Comparison of ENCODE assay signal across 15 cellular contexts in genomic region chr11:86249307-86250098, GRCh38. TPM values are rescaled to one million over a fixed set of nuclear protein-coding genes. Genes with fewer than 3 reads are reported as not detected.
DNase-seq lines count a peak whose midpoint lies in the region; ATAC-seq and TF ChIP-seq lines count a peak whose summit lies in the region.
"Had no signal": no experiment of that assay in that cellular context is flagged by ENCODE, and none has a peak within 500 bp of the region (broad histone marks: within the 10 kb centered on the region; RNA-seq: fewer than 3 reads in every experiment).

No MANE protein-coding gene starts in this region.

- peaks cover 33% of the 10 kb centered on the region for H3K36me3 Mint-ChIP-seq in activated CD4-positive, alpha-beta T cell treated with anti-CD3 and anti-CD28 coated beads, Interleukin-2, amount 10 ng/mL, durations not matched to agents 7 days and 5 days (ENCODE audit: low read depth)
- H3K36me3 Mint-ChIP-seq in activated T-helper 1 cell treated with anti-CD3 and anti-CD28 coated beads, Interleukin-12 subunit alpha, Interleukin-12 subunit beta, Interleukin-2, Interleukin-4 antibody, amounts not matched to agents 30 ng/mL and 10 ng/mL and 1 ng/mL, durations not matched to agents 14 hours and 24 hours and 36 hours (ENCODE audit: low read depth), result peaks cover 43% of the 10 kb centered on the region
- peaks cover 7% of the 10 kb centered on the region for H3K36me3 Mint-ChIP-seq in nephron (ENCODE audit: low read depth)
- H3K36me3 Mint-ChIP-seq in naive thymus-derived CD8-positive, alpha-beta T cell, result peaks cover 0 to 32% (median 0%) of the 10 kb centered on the region in 3 donors

- no peaks in the 10 kb centered on the region for H3K9me2 ChIP-seq in Loucy (replicated peaks; ENCODE audit: low read depth, low read length)

- H3K4me3 ChIP-seq in Loucy (ENCODE audit: low read length, poor library complexity, severe bottlenecking), result peak overlapping the region; percentile 93
- H3K4me3 ChIP-seq: uterus had no signal

- H3K79me2 ChIP-seq in Loucy (ENCODE audit: insufficient read depth, low read length), result peaks cover 93% of the 10 kb centered on the region

- peak overlapping the region; percentile 6 for H3K4me3 Mint-ChIP-seq in activated CD4-positive, alpha-beta T cell treated with anti-CD3 and anti-CD28 coated beads, Interleukin-2, amount 10 ng/mL, durations not matched to agents 7 days and 5 days
- no peak overlapping the region for H3K4me3 Mint-ChIP-seq in activated T-helper 1 cell treated with anti-CD3 and anti-CD28 coated beads, Interleukin-12 subunit alpha, Interleukin-12 subunit beta, Interleukin-2, Interleukin-4 antibody, amounts not matched to agents 30 ng/mL and 10 ng/mL and 1 ng/mL, durations not matched to agents 14 hours and 24 hours and 36 hours
- H3K4me3 Mint-ChIP-seq in nephron, result no peak overlapping the region
- peak overlapping the region in 2 of 10 donors; percentile 1 to 12 for H3K4me3 Mint-ChIP-seq in naive thymus-derived CD8-positive, alpha-beta T cell

- H3K4me2 ChIP-seq in Loucy (ENCODE audit: low read depth, low read length, poor library complexity, severe bottlenecking), result peak overlapping the region; percentile 96

- peak overlapping the region; percentile 98 for H3K9ac ChIP-seq in Loucy (ENCODE audit: low read depth, low read length, poor library complexity, severe bottlenecking)

- peaks cover 86% of the 10 kb centered on the region for H4K20me1 ChIP-seq in Loucy (ENCODE audit: insufficient read depth, low read length, poor library complexity, severe bottlenecking)

- no peaks in the 10 kb centered on the region for H3F3A ChIP-seq in Loucy (ENCODE audit: low read depth)

- intact Hi-C loops in activated T-helper 1 cell treated with anti-CD3 and anti-CD28 coated beads, Interleukin-12 subunit alpha, Interleukin-12 subunit beta, Interleukin-2, Interleukin-4 antibody, amounts not matched to agents 30 ng/mL and 10 ng/mL and 1 ng/mL, durations not matched to agents 14 hours and 24 hours and 36 hours (cut with micrococcal nuclease), result loop anchor here (2.0 to 10.0 kb wide), 2 partner anchors 17 to 555 kb away; partner anchors contain the start of gene PRSS23

- no peaks in the 10 kb centered on the region for H3K9me3 ChIP-seq in Loucy (ENCODE audit: insufficient read depth, low read depth, low read length)
- H3K9me3 ChIP-seq: uterus had no signal

- peaks cover 52% of the 10 kb centered on the region for H3K4me1 ChIP-seq in Loucy (ENCODE audit: insufficient read depth, low read length, poor library complexity, severe bottlenecking)

- H3K4me1 Mint-ChIP-seq in activated CD4-positive, alpha-beta T cell treated with anti-CD3 and anti-CD28 coated beads, Interleukin-2, amount 10 ng/mL, durations not matched to agents 7 days and 5 days, result peaks cover 51% of the 10 kb centered on the region
- peaks cover 59% of the 10 kb centered on the region for H3K4me1 Mint-ChIP-seq in activated T-helper 1 cell treated with anti-CD3 and anti-CD28 coated beads, Interleukin-12 subunit alpha, Interleukin-12 subunit beta, Interleukin-2, Interleukin-4 antibody, amounts not matched to agents 30 ng/mL and 10 ng/mL and 1 ng/mL, durations not matched to agents 14 hours and 24 hours and 36 hours (ENCODE audit: low read depth)
- H3K4me1 Mint-ChIP-seq in nephron, result peaks cover 31% of the 10 kb centered on the region
- peaks cover 21 to 51% (median 38%) of the 10 kb centered on the region in 4 donors for H3K4me1 Mint-ChIP-seq in naive thymus-derived CD8-positive, alpha-beta T cell

- no peaks in the 10 kb centered on the region for H3K27me3 Mint-ChIP-seq in activated CD4-positive, alpha-beta T cell treated with anti-CD3 and anti-CD28 coated beads, Interleukin-2, amount 10 ng/mL, durations not matched to agents 7 days and 5 days
- no peaks in the 10 kb centered on the region for H3K27me3 Mint-ChIP-seq in activated T-helper 1 cell treated with anti-CD3 and anti-CD28 coated beads, Interleukin-12 subunit alpha, Interleukin-12 subunit beta, Interleukin-2, Interleukin-4 antibody, amounts not matched to agents 30 ng/mL and 10 ng/mL and 1 ng/mL, durations not matched to agents 14 hours and 24 hours and 36 hours (ENCODE audit: insufficient read depth)
- no peaks in the 10 kb centered on the region for H3K27me3 Mint-ChIP-seq in nephron (ENCODE audit: low read depth)
- H3K27me3 Mint-ChIP-seq in naive thymus-derived CD8-positive, alpha-beta T cell, result no peaks in the 10 kb centered on the region

- H2AFZ ChIP-seq in Loucy (ENCODE audit: low read length), result no peak overlapping the region

- peaks cover 18% of the 10 kb centered on the region; the same call in 1 of the 2 replicates for H3K36me3 ChIP-seq in Loucy (ENCODE audit: insufficient read depth, low read length)
- H3K36me3 ChIP-seq: uterus had no signal

- CTCF ChIA-PET in activated CD4-positive, alpha-beta T cell treated with anti-CD3 and anti-CD28 coated beads, Interleukin-2, amount 10 ng/mL, durations not matched to agents 7 days and 5 days (lab: Charles Lee), result no interaction called here

- in situ Hi-C loops in ACHN (cut with HindIII; ENCODE audit: low pct_ligation_motif_present, low pct_unique_long_range_greater_than_20kb, low sequenced_read_pairs), result no loop called here

- H3K9me3 Mint-ChIP-seq in activated CD4-positive, alpha-beta T cell treated with anti-CD3 and anti-CD28 coated beads, Interleukin-2, amount 10 ng/mL, durations not matched to agents 7 days and 5 days, result no peaks in the 10 kb centered on the region
- no peaks in the 10 kb centered on the region for H3K9me3 Mint-ChIP-seq in activated T-helper 1 cell treated with anti-CD3 and anti-CD28 coated beads, Interleukin-12 subunit alpha, Interleukin-12 subunit beta, Interleukin-2, Interleukin-4 antibody, amounts not matched to agents 30 ng/mL and 10 ng/mL and 1 ng/mL, durations not matched to agents 14 hours and 24 hours and 36 hours
- no peaks in the 10 kb centered on the region for H3K9me3 Mint-ChIP-seq in nephron
- H3K9me3 Mint-ChIP-seq in naive thymus-derived CD8-positive, alpha-beta T cell, result no peaks in the 10 kb centered on the region

- no peak for TF ChIP-seq CTCF in Loucy (conservative IDR thresholded peaks at IDR 0.05; ENCODE audit: low read length)
- TF ChIP-seq CTCF in nephron (IDR thresholded peaks at IDR 0.05; ENCODE audit: unreplicated experiment in 3 of 3), result no peak

- no peak for ATAC-seq in naive thymus-derived CD8-positive, alpha-beta T cell

- no peak overlapping the region for H3K27ac Mint-ChIP-seq in activated CD4-positive, alpha-beta T cell treated with anti-CD3 and anti-CD28 coated beads, Interleukin-2, amount 10 ng/mL, durations not matched to agents 7 days and 5 days
- H3K27ac Mint-ChIP-seq in activated T-helper 1 cell treated with anti-CD3 and anti-CD28 coated beads, Interleukin-12 subunit alpha, Interleukin-12 subunit beta, Interleukin-2, Interleukin-4 antibody, amounts not matched to agents 30 ng/mL and 10 ng/mL and 1 ng/mL, durations not matched to agents 14 hours and 24 hours and 36 hours, result peak overlapping the region; percentile 40
- H3K27ac Mint-ChIP-seq in nephron, result peak overlapping the region in 2 of 3 experiments; percentile 14 to 34
- peak overlapping the region in 4 of 10 donors; percentile 29 to 63 (median 50) for H3K27ac Mint-ChIP-seq in naive thymus-derived CD8-positive, alpha-beta T cell

- no peak for DNase-seq in activated CD4-positive, alpha-beta T cell treated with anti-CD3 and anti-CD28 coated beads, Interleukin-2, amount 10 ng/mL, durations not matched to agents 7 days and 5 days
- DNase-seq in activated CD4-positive, alpha-beta T cell treated with anti-CD3 and anti-CD28 coated beads for 4 hours, result no peak
- DNase-seq in activated T-helper 1 cell treated with anti-CD3 and anti-CD28 coated beads, Interleukin-12 subunit alpha, Interleukin-12 subunit beta, Interleukin-2, Interleukin-4 antibody, amounts not matched to agents 30 ng/mL and 10 ng/mL and 1 ng/mL, durations not matched to agents 14 hours and 24 hours and 36 hours (ENCODE audit: low spot score), result no peak
- DNase-seq in ureter (ENCODE audit: low spot score) (no peak), ACHN (no peak)
- DNase-seq in naive thymus-derived CD8-positive, alpha-beta T cell, result no peak
- DNase-seq: activated CD4-positive, CD25-positive, alpha-beta regulatory T cell; activated effector memory CD4-positive, alpha-beta T cell treated with Interleukin-2 at 50 U/mL for 16 hours; H7; NCI-H1105 treated with DMSO at 0.1 percent for 48 hours; NCI-H446 treated with DMSO at 0.1 percent for 48 hours; SHP77 treated with DMSO at 0.1 percent for 48 hours; uterus had no signal

- POLR2A ChIA-PET in activated CD4-positive, alpha-beta T cell treated with anti-CD3 and anti-CD28 coated beads, Interleukin-2, amount 10 ng/mL, durations not matched to agents 7 days and 5 days (lab: Charles Lee), result interaction anchor here (0.8 kb wide), 1 partner anchor 182 kb away, joined by 3 read pairs; no protein-coding TSS in a partner anchor
- POLR2A ChIA-PET in naive thymus-derived CD8-positive, alpha-beta T cell (lab: Charles Lee), result interaction anchor here (0.6 kb wide), 1 partner anchor 47 kb away, joined by 3 read pairs; no protein-coding TSS in a partner anchor

- H3K27me3 ChIP-seq in Loucy (ENCODE audit: insufficient read depth, low read length, poor library complexity, severe bottlenecking), result no peaks in the 10 kb centered on the region
- H3K27me3 ChIP-seq: uterus had no signal

RNA-seq across cellular contexts. Expression of gene EED, which starts 5.0 kb away (rescaled TPM):
- 10 to 100 TPM; 46.3 to 50.3 TPM for total RNA-seq in activated CD4-positive, alpha-beta T cell treated with anti-CD3 and anti-CD28 coated beads, Interleukin-2, amount 10 ng/mL, durations not matched to agents 7 days and 5 days
- total RNA-seq in activated T-helper 1 cell treated with anti-CD3 and anti-CD28 coated beads, Interleukin-12 subunit alpha, Interleukin-12 subunit beta, Interleukin-2, Interleukin-4 antibody, amounts not matched to agents 30 ng/mL and 10 ng/mL and 1 ng/mL, durations not matched to agents 14 hours and 24 hours and 36 hours, result 279 and 294 TPM in 2 replicates
- total RNA-seq in ureter, result 26.7 TPM
- 10 to 100 TPM; 31.1 to 31.5 TPM for total RNA-seq in naive thymus-derived CD8-positive, alpha-beta T cell
- polyA plus RNA-seq in naive thymus-derived CD8-positive, alpha-beta T cell, result 10 to 100 TPM; 10.9 to 19.2 (median 12.1) TPM

RNA-seq across cellular contexts. Expression of gene HIKESHI, which starts 52.5 kb away (rescaled TPM):
- 10 to 100 TPM; 35.8 to 46.7 TPM for total RNA-seq in activated CD4-positive, alpha-beta T cell treated with anti-CD3 and anti-CD28 coated beads, Interleukin-2, amount 10 ng/mL, durations not matched to agents 7 days and 5 days
- 54.2 and 56.4 TPM in 2 replicates for total RNA-seq in activated T-helper 1 cell treated with anti-CD3 and anti-CD28 coated beads, Interleukin-12 subunit alpha, Interleukin-12 subunit beta, Interleukin-2, Interleukin-4 antibody, amounts not matched to agents 30 ng/mL and 10 ng/mL and 1 ng/mL, durations not matched to agents 14 hours and 24 hours and 36 hours
- 28.7 TPM for total RNA-seq in ureter
- 10 to 100 TPM; 33.5 to 34.9 TPM for total RNA-seq in naive thymus-derived CD8-positive, alpha-beta T cell
- 10 to 100 TPM; 86.4 to 96.0 (median 94.3) TPM for polyA plus RNA-seq in naive thymus-derived CD8-positive, alpha-beta T cell
